ENCODE assay signal across 8 cellular contexts in the genomic region with DNA sequence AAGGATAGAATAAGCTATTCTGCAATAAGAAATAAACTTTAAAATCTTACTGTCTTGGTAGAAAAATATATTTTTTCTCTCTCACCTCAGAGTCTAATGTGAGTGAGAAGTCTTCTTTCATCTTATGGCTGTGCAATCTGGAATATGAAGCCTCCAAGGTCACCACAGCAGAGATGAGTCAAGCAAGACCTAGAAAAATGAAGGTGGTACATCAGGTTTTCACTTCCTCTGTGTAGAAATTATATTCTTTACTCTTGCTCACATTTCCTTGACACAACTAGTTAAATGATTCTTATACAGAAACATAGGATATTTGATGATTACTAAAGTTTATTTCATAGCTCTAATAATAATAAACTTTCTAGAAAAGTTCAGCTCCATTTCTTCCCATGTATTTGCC.
"Had no signal": no experiment of that assay in that cellular context is flagged by ENCODE, and none has a peak within 500 bp of the region (broad histone marks: within the 10 kb centered on the region; RNA-seq: fewer than 3 reads in every experiment).

No MANE protein-coding gene starts in this region.

- H3K4me3 ChIP-seq: K562 had no signal

- ATAC-seq: HepG2, K562 had no signal

- FAIRE-seq: HepG2, HTR-8/SVneo, K562 had no signal

- H3K4me2 ChIP-seq: KMS-11 had no signal

- H3K27ac ChIP-seq: HL-60, KMS-11 had no signal

- H3K9ac ChIP-seq: KMS-11 had no signal

- DNase-seq: IMR-90, KBM-7, KG1 had no signal
